Comparison of ENCODE assay signal across 9 cellular contexts in the genomic region with DNA sequence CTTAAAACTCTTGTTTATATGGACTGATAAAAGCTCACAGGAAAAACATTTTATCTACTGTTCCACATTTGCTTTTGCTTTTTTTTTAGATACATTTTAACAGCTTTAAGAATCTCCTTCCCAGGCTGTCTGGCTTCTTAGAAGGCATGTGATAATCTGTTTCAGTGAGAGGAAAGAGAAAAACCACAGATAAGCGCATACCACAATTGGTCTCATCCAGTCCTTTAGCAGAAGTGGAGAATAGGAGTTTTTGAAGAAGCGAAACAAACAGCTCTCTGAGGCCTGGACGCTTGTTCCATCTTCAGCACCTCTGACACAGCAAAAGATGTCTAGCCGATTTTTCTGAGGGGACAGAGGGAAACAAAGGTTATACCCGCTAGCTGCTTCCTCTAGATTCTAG. TPM values are rescaled to one million over a fixed set of nuclear protein-coding genes. Genes with fewer than 3 reads are reported as not detected.
DNase-seq lines count a peak whose midpoint lies in the region; ATAC-seq and TF ChIP-seq lines count a peak whose summit lies in the region.
"Had no signal": no experiment of that assay in that cellular context is flagged by ENCODE, and none has a peak within 500 bp of the region (broad histone marks: within the 10 kb centered on the region; RNA-seq: fewer than 3 reads in every experiment).

No MANE protein-coding gene starts in this region.

- no peak overlapping the region for H3K4me3 ChIP-seq in gastrocnemius medialis

- POLR2A ChIA-PET in activated CD8-positive, alpha-beta T cell treated with anti-CD3 and anti-CD28 coated beads for 36 hours (lab: Charles Lee), result no interaction called here

- H3K27ac Mint-ChIP-seq in activated CD8-positive, alpha-beta T cell treated with anti-CD3 and anti-CD28 coated beads for 36 hours, result peak overlapping the region; percentile 44
- H3K27ac Mint-ChIP-seq in naive B cell, result peak overlapping the region in 5 of 6 donors; percentile 36 to 82 (median 63)

- no peaks in the 10 kb centered on the region for H3K9me3 Mint-ChIP-seq in activated CD8-positive, alpha-beta T cell treated with anti-CD3 and anti-CD28 coated beads for 36 hours
- H3K9me3 Mint-ChIP-seq in naive B cell, result no peaks in the 10 kb centered on the region

- no peak for TF ChIP-seq CTCF in activated CD8-positive, alpha-beta T cell treated with anti-CD3 and anti-CD28 coated beads for 36 hours (IDR thresholded peaks at IDR 0.05)
- TF ChIP-seq CTCF in gastrocnemius medialis (IDR thresholded peaks at IDR 0.05 in 4 of 5, conservative IDR thresholded peaks at IDR 0.05 in 1 of 5), result no peak

- peaks cover 28% of the 10 kb centered on the region for H3K4me1 Mint-ChIP-seq in activated CD8-positive, alpha-beta T cell treated with anti-CD3 and anti-CD28 coated beads for 36 hours (ENCODE audit: low read depth)
- peaks cover 23 to 36% (median 33%) of the 10 kb centered on the region in 3 donors for H3K4me1 Mint-ChIP-seq in naive B cell

- in situ Hi-C loops in gastrocnemius medialis (cut with MboI; ENCODE audit: low sequenced_read_pairs in 4 of 4), result no loop called here

- H3K4me3 Mint-ChIP-seq in activated CD8-positive, alpha-beta T cell treated with anti-CD3 and anti-CD28 coated beads for 36 hours, result no peak overlapping the region
- H3K4me3 Mint-ChIP-seq in naive B cell, result peak overlapping the region in 3 of 8 donors; percentile 3 to 33 (median 8)

- CTCF ChIA-PET in activated CD8-positive, alpha-beta T cell treated with anti-CD3 and anti-CD28 coated beads for 36 hours (lab: Charles Lee), result interaction anchor here (0.7 to 2.4 kb wide), 4 partner anchors 24 to 378 kb away, joined by 3 to 13 read pairs (median 4); no protein-coding TSS in a partner anchor

- no peak overlapping the region for H3K27ac ChIP-seq in gastrocnemius medialis
- H3K27ac ChIP-seq: VCaP had no signal

- peaks cover 50% of the 10 kb centered on the region for H3K36me3 Mint-ChIP-seq in activated CD8-positive, alpha-beta T cell treated with anti-CD3 and anti-CD28 coated beads for 36 hours (ENCODE audit: low read depth)
- peaks cover 13 to 20% of the 10 kb centered on the region in 2 donors for H3K36me3 Mint-ChIP-seq in naive B cell

- TF ChIP-seq POLR2A in gastrocnemius medialis (IDR thresholded peaks at IDR 0.05), result no peak

- H3K27me3 ChIP-seq in gastrocnemius medialis, result no peaks in the 10 kb centered on the region

- no peaks in the 10 kb centered on the region for H3K9me3 ChIP-seq in gastrocnemius medialis

- intact Hi-C loops in activated CD8-positive, alpha-beta T cell treated with anti-CD3 and anti-CD28 coated beads for 36 hours (cut with micrococcal nuclease), result no loop called here
- intact Hi-C loops in gastrocnemius medialis (cut with DNase I; ENCODE audit: low total_unique reads), result no loop called here

- no peaks in the 10 kb centered on the region for H3K4me1 ChIP-seq in gastrocnemius medialis

- H3K27me3 Mint-ChIP-seq in activated CD8-positive, alpha-beta T cell treated with anti-CD3 and anti-CD28 coated beads for 36 hours, result no peaks in the 10 kb centered on the region
- H3K27me3 Mint-ChIP-seq in naive B cell, result no peaks in the 10 kb centered on the region

- ATAC-seq in GM18868 (IDR thresholded peaks at IDR 0.05; ENCODE audit: unreplicated experiment) (peak; percentile 88), HG03095 (IDR thresholded peaks at IDR 0.05; ENCODE audit: unreplicated experiment) (peak; percentile 85), naive B cell (ENCODE audit: low read depth in 2 of 2) (peak; percentile 91), GM19324 (IDR thresholded peaks at IDR 0.05; ENCODE audit: low FRiP score, unreplicated experiment) (no peak), gastrocnemius medialis (no peak)
- ATAC-seq in activated CD8-positive, alpha-beta T cell treated with anti-CD3 and anti-CD28 coated beads for 36 hours, result peak; percentile 66

- peaks cover 11 to 99% of the 10 kb centered on the region in 2 donors for H3K36me3 ChIP-seq in gastrocnemius medialis

- peak; percentile 13 for DNase-seq in activated CD8-positive, alpha-beta T cell treated with anti-CD3 and anti-CD28 coated beads for 36 hours
- peak; percentile 48 for DNase-seq in naive B cell
- DNase-seq in gastrocnemius medialis, result no peak
- no peak for DNase-seq in hepatic stellate cell (ENCODE audit: low spot score)
- no peak for DNase-seq in EL

RNA-seq across cellular contexts. Expression of a gene that starts 37.6 kb away (rescaled TPM):
- 10 to 100 TPM; 26.1 to 28.5 TPM for total RNA-seq in activated CD8-positive, alpha-beta T cell treated with anti-CD3 and anti-CD28 coated beads for 36 hours
- polyA plus RNA-seq in naive B cell (ENCODE audit: low read depth in 6 of 6), result 10 to 100 TPM; 40.1 to 98.1 (median 88.1) TPM
- 10 to 100 TPM; 20.1 to 27.3 (median 25.2) TPM for total RNA-seq in gastrocnemius medialis

RNA-seq across cellular contexts. Expression of a gene that starts 45.4 kb away (rescaled TPM):
- total RNA-seq in activated CD8-positive, alpha-beta T cell treated with anti-CD3 and anti-CD28 coated beads for 36 hours, result 10 to 100 TPM; 21.5 to 22.9 TPM
- 10 to 100 TPM in 3 of 6 donors, 1 to 10 TPM in 3; 8.5 to 17.9 (median 10.8) TPM for polyA plus RNA-seq in naive B cell (ENCODE audit: low read depth in 6 of 6)
- 10 to 100 TPM; 35.7 to 99.4 (median 46.2) TPM for total RNA-seq in gastrocnemius medialis

Comparison
In these comparisons a context has a peak if more than half of its experiments do, and no peak if none do; other contexts are left out.
1. ATAC-seq: peak in GM18868 (single experiment), HG03095 (single experiment), activated CD8-positive, alpha-beta T cell treated with anti-CD3 and anti-CD28 coated beads for 36 hours (single experiment) and naive B cell (2 of 2); none in GM19324 (single experiment) and gastrocnemius medialis (0 of 2).
2. DNase-seq: peak in activated CD8-positive, alpha-beta T cell treated with anti-CD3 and anti-CD28 coated beads for 36 hours (single experiment) and naive B cell (single experiment); none in gastrocnemius medialis (0 of 2), hepatic stellate cell (single experiment) and EL (single experiment).